9 cellular contexts compared by ENCODE assay signal in genomic region chr1:25922633-25923567, GRCh38. TPM values are rescaled to one million over a fixed set of nuclear protein-coding genes. Genes with fewer than 3 reads are reported as not detected.
A peak's percentile ranks its signal among the peaks of the same experiment; 100 is the strongest.
DNase-seq lines count a peak whose midpoint lies in the region; ATAC-seq and TF ChIP-seq lines count a peak whose summit lies in the region.
"Had no signal": no experiment of that assay in that cellular context is flagged by ENCODE, and none has a peak within 500 bp of the region (broad histone marks: within the 10 kb centered on the region; RNA-seq: fewer than 3 reads in every experiment).

No MANE protein-coding gene starts in this region.

- DNase-seq in NCI-H1694 treated with DMSO at 0.1 percent for 48 hours (lab: John Stamatoyannopoulos, UW) (peak; percentile 84), activated T-cell treated with anti-CD3 and anti-CD28 coated beads for 24 hours (ENCODE audit: low read depth) (peak; percentile 26), epithelial cell of prostate (ENCODE audit: low read depth, low spot score) (no peak), stomach (peak; percentile 30)
- no peak for DNase-seq in NK-92 treated with Interleukin-12 subunit alpha and Interleukin-12 subunit beta, amount 100 ng/mL, for 24 hours (lab: John Stamatoyannopoulos, UW)

- no peaks in the 10 kb centered on the region for H3K9me2 ChIP-seq in DOHH2 (replicated peaks; ENCODE audit: control insufficient read depth, low read length)

- ATAC-seq in GM21515 (IDR thresholded peaks at IDR 0.05; ENCODE audit: unreplicated experiment): no peak

- peaks cover 15% of the 10 kb centered on the region; the same call in 1 of the 2 replicates for H3K4me1 ChIP-seq in DOHH2 (ENCODE audit: control insufficient read depth, low read length)
- peaks cover 29% of the 10 kb centered on the region for H3K4me1 ChIP-seq in mononuclear cell (ENCODE audit: insufficient read depth, low read length)
- H3K4me1 ChIP-seq in stomach: peaks cover 14 to 26% (median 20%) of the 10 kb centered on the region in 4 donors

- no peaks in the 10 kb centered on the region for H3F3A ChIP-seq in DOHH2 (ENCODE audit: control insufficient read depth, insufficient read depth)

- intact Hi-C loops in stomach (cut with DNase I; ENCODE audit: low total_unique reads): no loop called here

- H3K79me2 ChIP-seq in DOHH2 (ENCODE audit: control insufficient read depth, low read length): no peaks in the 10 kb centered on the region

- H3K4me3 ChIP-seq in DOHH2 (ENCODE audit: low read length) (peak overlapping the region; percentile 32; the same call in 1 of the 2 replicates), mononuclear cell (ENCODE audit: low read length) (peak overlapping the region; percentile 45), stomach (peak overlapping the region; percentile 53 to 72 (median 61))
- H3K4me3 ChIP-seq: PC-9 had no signal

- WGBS in stomach, 5 donors: 1 to 3% (median 1%) methylated on average over 27 to 69 of the region's 69 CpGs

- H3K9me3 ChIP-seq in DOHH2 (ENCODE audit: control insufficient read depth, insufficient read depth, low read length) (no peaks in the 10 kb centered on the region), mononuclear cell (ENCODE audit: low read depth, low read length) (no peaks in the 10 kb centered on the region), stomach (no peaks in the 10 kb centered on the region)

- no peak overlapping the region for H3K27ac ChIP-seq in DOHH2 (ENCODE audit: low read depth, low read length)
- peak overlapping the region; percentile 11 for H3K27ac ChIP-seq in epithelial cell of prostate
- H3K27ac ChIP-seq in stomach: peak overlapping the region; percentile 49 to 82 (median 68)
- H3K27ac ChIP-seq: PC-9 had no signal

- no peak for TF ChIP-seq POLR2A in stomach (IDR thresholded peaks at IDR 0.05)

- TF ChIP-seq CTCF in DOHH2 (IDR thresholded peaks at IDR 0.05; ENCODE audit: low read depth, low read length, poor library complexity, severe bottlenecking) (no peak), stomach (IDR thresholded peaks at IDR 0.05) (no peak)

- H3K4me2 ChIP-seq in DOHH2 (ENCODE audit: low read length): peak overlapping the region; percentile 56
- H3K4me2 ChIP-seq: PC-9 had no signal

- TF ChIP-seq EP300 in stomach (IDR thresholded peaks at IDR 0.05): no peak

- H4K20me1 ChIP-seq in DOHH2 (ENCODE audit: control insufficient read depth, insufficient read depth, low read depth, low read length): no peaks in the 10 kb centered on the region

- H3K36me3 ChIP-seq in DOHH2 (ENCODE audit: control insufficient read depth, low read length): no peaks in the 10 kb centered on the region
- no peaks in the 10 kb centered on the region for H3K36me3 ChIP-seq in stomach

- peaks cover 38% of the 10 kb centered on the region for H3K27me3 ChIP-seq in DOHH2 (ENCODE audit: control insufficient read depth, low read length)
- H3K27me3 ChIP-seq in mononuclear cell (ENCODE audit: insufficient read depth, low read length): peaks cover 3% of the 10 kb centered on the region
- peaks cover 0 to 43% (median 0%) of the 10 kb centered on the region in 3 donors for H3K27me3 ChIP-seq in stomach

RNA-seq across cellular contexts. Expression of gene STMN1, which starts 16.7 kb away (rescaled TPM):
- total RNA-seq in mononuclear cell (6.4 TPM), stomach (10 to 100 TPM; 25.9 to 74.2 (median 44.6) TPM)
- 100 to 1,000 TPM in 2 of 3 donors, 10 to 100 TPM in 1; 79.0 to 109 (median 108) TPM for polyA plus RNA-seq in stomach

RNA-seq across cellular contexts. Expression of gene PAQR7, which starts 47.4 kb away (rescaled TPM):
- total RNA-seq in mononuclear cell (3.5 TPM), stomach (1 to 10 TPM; 1.8 to 9.9 (median 5.3) TPM)
- 10 to 100 TPM in 1 of 3 donors, 1 to 10 TPM in 2; 4.3 to 10.5 (median 5.4) TPM for polyA plus RNA-seq in stomach

Comparison
In these comparisons a context has a peak if more than half of its experiments do, and no peak if none do; other contexts are left out.
1. DNase-seq: peak in NCI-H1694 treated with DMSO at 0.1 percent for 48 hours (single experiment), activated T-cell treated with anti-CD3 and anti-CD28 coated beads for 24 hours (single experiment) and stomach (single experiment); none in epithelial cell of prostate (single experiment) and NK-92 treated with Interleukin-12 subunit alpha and Interleukin-12 subunit beta, amount 100 ng/mL, for 24 hours (single experiment).
2. Peak in every context shown above with its lines, with median percentiles within 50 percentile points of each other: H3K4me3 ChIP-seq.